ENCODE assay signal across 8 cellular contexts in the genomic region with DNA sequence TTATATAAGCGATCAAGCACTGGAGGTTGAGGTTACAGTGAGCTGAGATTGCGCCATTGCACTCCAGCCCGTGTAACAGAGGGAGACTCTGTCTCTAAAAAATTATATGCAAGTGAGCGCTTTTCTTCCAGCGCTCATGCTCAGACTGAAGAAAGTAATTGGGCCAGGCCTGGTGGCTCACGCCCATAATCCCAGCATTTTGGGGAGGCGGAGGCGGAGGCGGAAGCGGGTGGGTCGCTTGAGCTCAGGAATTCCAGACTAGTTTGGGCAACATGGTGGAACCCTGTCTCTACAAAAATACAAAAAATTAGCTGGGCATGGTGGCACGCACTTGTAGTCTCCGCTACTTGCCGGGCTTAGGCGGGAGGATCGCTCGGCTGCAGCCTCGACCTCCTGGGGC.
DNase-seq lines count a peak whose midpoint lies in the region; ATAC-seq, FAIRE-seq and TF ChIP-seq lines count a peak whose summit lies in the region.
"Not testable (repeated sequence)": the region's sequence is repeated elsewhere in the genome, so short reads cannot be mapped to it uniquely, and the experiment has no call there.

No MANE protein-coding gene starts in this region.

- not testable (repeated sequence) for H4K91ac ChIP-seq in H1 (replicated peaks; ENCODE audit: insufficient read length, low read length)

- H3K4me3 ChIP-seq in Karpas-422 (ENCODE audit: low read length) (peak overlapping the region; percentile 59; the same call in 1 of the 2 replicates), SJSA1 (peak overlapping the region; percentile 53; the same call in 1 of the 2 replicates), H1 (ENCODE audit: extremely low read depth in 1 of 4, insufficient read depth in 2 of 4, low read depth in 3 of 4, low read length in 4 of 4) (peak overlapping the region in 3 of 4 experiments; percentile 21 to 51 (median 27); a peak in 4 of 8 replicates), iPS-20b (ENCODE audit: low read length) (peak overlapping the region; percentile 60; the same call in 1 of the 2 replicates), neuron (ENCODE audit: low read length) (peak overlapping the region; percentile 28), tibial artery (peak overlapping the region; percentile 64 to 84)

- not testable (repeated sequence) for H4K5ac ChIP-seq in H1 (ENCODE audit: insufficient read length, low read depth, low read length)

- ATAC-seq in activated naive CD4-positive, alpha-beta T cell treated with anti-CD3 and anti-CD28 coated beads, Interleukin-2, amount 50 U/mL, for 72 hours = not testable (repeated sequence)

- not testable (repeated sequence) for H3K9me3 ChIP-seq in Karpas-422 (ENCODE audit: low read length); SJSA1 (replicated peaks); H1 (ENCODE audit: insufficient read depth in 2 of 2, low read depth in 1 of 2, low read length in 1 of 2); iPS-20b (ENCODE audit: insufficient read depth, low read depth, low read length); neuron (ENCODE audit: low read length); tibial artery

- not testable (repeated sequence) for H4K20me1 ChIP-seq in Karpas-422 (ENCODE audit: insufficient read depth, low read depth, low read length); H1 (replicated peaks in 1 of 2; ENCODE audit: control insufficient read depth in 1 of 2, insufficient read depth in 2 of 2, low read length in 2 of 2)

- not testable (repeated sequence) for TF ChIP-seq EP300 in H1 (IDR thresholded peaks at IDR 0.05; ENCODE audit: borderline replicate concordance in 1 of 2, low read depth in 2 of 2, low read length in 2 of 2)

- H3K27ac Mint-ChIP-seq in activated naive CD4-positive, alpha-beta T cell treated with anti-CD3 and anti-CD28 coated beads, Interleukin-2, amount 50 U/mL, for 72 hours = peak overlapping the region; percentile 55 to 97

- H2BK15ac ChIP-seq in H1 (ENCODE audit: low read length) = not testable (repeated sequence)

- CTCF ChIA-PET in H1 (lab: Charles Lee; ENCODE audit: partially characterized antibody) = interaction anchor here (0.9 kb wide), 1 partner anchor 42 kb away, joined by 3 read pairs; no protein-coding TSS in a partner anchor

- 88% methylated on average over 14 of the region's 18 CpGs; no CpG with 5 or more reads in 1 of the 2 experiments for WGBS in H1 (ENCODE audit: extremely low coverage in 1 of 2, insufficient coverage in 1 of 2, insufficient read length in 1 of 2, insufficient replicate concordance in 2 of 2, low coverage in 1 of 2, low lambda C conversion rate in 2 of 2, missing lambda C conversion rate in 1 of 2), 2 experiments

- H2BK12ac ChIP-seq in H1 (ENCODE audit: low read depth, low read length) = not testable (repeated sequence)

- H3K79me2 ChIP-seq in Karpas-422 (ENCODE audit: low read length) (peaks cover 21% of the 10 kb centered on the region), H1 (ENCODE audit: control insufficient read depth in 1 of 2, insufficient read depth in 2 of 2, low read length in 2 of 2) (peaks cover 0 to 11% of the 10 kb centered on the region in 2 experiments; a peak in 2 of 4 replicates)

- not testable (repeated sequence) for H3K9me2 ChIP-seq in Karpas-422 (replicated peaks; ENCODE audit: insufficient read depth, low read length)

- H3K14ac ChIP-seq in H1 (ENCODE audit: insufficient read length) = not testable (repeated sequence)

- TF ChIP-seq RAD21 in H1 (IDR thresholded peaks at IDR 0.05 in 1 of 2, conservative IDR thresholded peaks at IDR 0.05 in 1 of 2; ENCODE audit: low read depth in 2 of 2, low read length in 2 of 2) = not testable (repeated sequence)

- H2AFZ ChIP-seq in Karpas-422 (ENCODE audit: low read length); H1 (ENCODE audit: low read length); neuron (ENCODE audit: low read depth, low read length): not testable (repeated sequence)

- H2BK120ac ChIP-seq in H1 (replicated peaks; ENCODE audit: low read depth, low read length) = not testable (repeated sequence)

- H3K36me3 ChIP-seq in Karpas-422 (ENCODE audit: insufficient read depth, low read length); SJSA1; H1 (ENCODE audit: control insufficient read depth in 2 of 4, insufficient read depth in 4 of 4, low read length in 3 of 4); iPS-20b (ENCODE audit: insufficient read depth, low read depth, low read length); neuron (ENCODE audit: insufficient read depth, low read length); tibial artery: not testable (repeated sequence)

- H3K4me1 ChIP-seq in Karpas-422 (ENCODE audit: low read length); SJSA1 (replicated peaks); H1 (replicated peaks in 1 of 4; ENCODE audit: control insufficient read depth in 3 of 4, insufficient read depth in 4 of 4, low read length in 3 of 4); iPS-20b (ENCODE audit: insufficient read depth, low read length); neuron (ENCODE audit: insufficient read depth, low read length); tibial artery: not testable (repeated sequence)

- intact Hi-C loops in tibial artery (cut with DNase I; ENCODE audit: low total_unique reads) = not testable (repeated sequence)

- H3K23ac ChIP-seq in H1 (ENCODE audit: insufficient read length) = not testable (repeated sequence)

- peak; percentile 14 for DNase-seq in DMS 273 (lab: John Stamatoyannopoulos, UW; ENCODE audit: unreplicated experiment)
- DNase-seq in Karpas-422; SJSA1 (ENCODE audit: low read depth in 1 of 2, low spot score in 2 of 2); activated naive CD4-positive, alpha-beta T cell treated with anti-CD3 and anti-CD28 coated beads, Interleukin-2, amount 50 U/mL, for 72 hours (ENCODE audit: low spot score in 2 of 2); H1 (ENCODE audit: low read depth in 1 of 2, low spot score in 2 of 2); tibial artery: not testable (repeated sequence)

- not testable (repeated sequence) for H2BK20ac ChIP-seq in H1 (ENCODE audit: low read length)

- H2AK5ac ChIP-seq in H1 (ENCODE audit: low read depth, low read length) = not testable (repeated sequence)

- peak overlapping the region; percentile 43; the same call in 1 of the 2 replicates for H3K9ac ChIP-seq in Karpas-422 (ENCODE audit: low read length)
- H3K9ac ChIP-seq in H1 (replicated peaks in 1 of 4; ENCODE audit: extremely low read depth in 1 of 4, low read depth in 3 of 4, low read length in 3 of 4); iPS-20b (ENCODE audit: low read depth, low read length): not testable (repeated sequence)

- POLR2A ChIA-PET in H1 (lab: Charles Lee; ENCODE audit: partially characterized antibody) = interaction anchor here (0.6 to 1.1 kb wide), 3 partner anchors 37 to 1685 kb away, joined by 3 to 4 read pairs (median 3); partner anchors contain the start of gene USP53

- not testable (repeated sequence) for H3K23me2 ChIP-seq in H1 (ENCODE audit: low read depth, low read length)

- not testable (repeated sequence) for H2BK5ac ChIP-seq in H1 (ENCODE audit: low read depth, low read length)

- not testable (repeated sequence) for H3K56ac ChIP-seq in H1 (replicated peaks; ENCODE audit: insufficient read length, low read depth, low read length)

- H4K8ac ChIP-seq in H1 (ENCODE audit: extremely low read depth, insufficient read depth, low read length) = not testable (repeated sequence)

- TF ChIP-seq CTCF in H1 (IDR thresholded peaks at IDR 0.05; ENCODE audit: control extremely low read depth in 1 of 3, insufficient read depth in 1 of 3, low read depth in 1 of 3, low read length in 3 of 3); tibial artery (IDR thresholded peaks at IDR 0.05): not testable (repeated sequence)

- not testable (repeated sequence) for H3K18ac ChIP-seq in H1 (ENCODE audit: extremely low read depth, low read length)

- FAIRE-seq in H1 (lab: Jason Lieb, UNC) = not testable (repeated sequence)

- H3K36me3 Mint-ChIP-seq in activated naive CD4-positive, alpha-beta T cell treated with anti-CD3 and anti-CD28 coated beads, Interleukin-2, amount 50 U/mL, for 72 hours = not testable (repeated sequence)

- not testable (repeated sequence) for TF ChIP-seq POLR2A in H1 (IDR thresholded peaks at IDR 0.05; ENCODE audit: control extremely low read depth in 1 of 2, low read depth in 2 of 2, low read length in 2 of 2)

- not testable (repeated sequence) for H3K27me3 ChIP-seq in Karpas-422 (ENCODE audit: low read length); SJSA1 (replicated peaks); H1 (replicated peaks in 1 of 4; ENCODE audit: control insufficient read depth in 3 of 4, extremely low read depth in 1 of 4, insufficient read depth in 3 of 4, low read length in 3 of 4); iPS-20b (ENCODE audit: insufficient read depth, low read length); neuron (ENCODE audit: insufficient read depth, low read length); tibial artery

- not testable (repeated sequence) for H3K27ac ChIP-seq in Karpas-422 (ENCODE audit: low read length); SJSA1; H1 (ENCODE audit: low read depth, low read length); iPS-20b (ENCODE audit: low read length)
- peak overlapping the region; percentile 86 to 90 for H3K27ac ChIP-seq in tibial artery

- H3K79me1 ChIP-seq in H1 (ENCODE audit: low read depth, low read length) = not testable (repeated sequence)

- H3K4me2 ChIP-seq in Karpas-422 (ENCODE audit: low read depth, low read length, poor library complexity, severe bottlenecking) (peak overlapping the region; percentile 60), H1 (ENCODE audit: insufficient read depth in 1 of 2, low read depth in 2 of 2, low read length in 2 of 2) (peak overlapping the region; percentile 49 to 53; a peak in 3 of 4 replicates)

- H3K4ac ChIP-seq in H1 (replicated peaks; ENCODE audit: insufficient read length, low read depth, low read length) = not testable (repeated sequence)

- not testable (repeated sequence) for H3K9me3 Mint-ChIP-seq in activated naive CD4-positive, alpha-beta T cell treated with anti-CD3 and anti-CD28 coated beads, Interleukin-2, amount 50 U/mL, for 72 hours
